14 cellular contexts compared by ENCODE assay signal in genomic region chr21:45523411-45524101, GRCh38. TPM values are rescaled to one million over a fixed set of nuclear protein-coding genes. Genes with fewer than 3 reads are reported as not detected.
DNase-seq lines count a peak whose midpoint lies in the region; ATAC-seq, FAIRE-seq and TF ChIP-seq lines count a peak whose summit lies in the region.
"Had no signal": no experiment of that assay in that cellular context is flagged by ENCODE, and none has a peak within 500 bp of the region (broad histone marks: within the 10 kb centered on the region; RNA-seq: fewer than 3 reads in every experiment).

No MANE protein-coding gene starts in this region.

- no peak for FAIRE-seq in pancreas (lab: Jason Lieb, UNC)
- FAIRE-seq in GM19239 (lab: Jason Lieb, UNC), result no peak

- H3K4me1 Mint-ChIP-seq in natural killer cell treated with Interleukin-12 subunit alpha and Interleukin-12 subunit beta and Interleukin-15 and Interleukin-18, amount 100 ng/mL, for 72 hours (ENCODE audit: low read depth in 2 of 2), result peaks cover 0 to 4% of the 10 kb centered on the region in 2 donors
- H3K4me1 Mint-ChIP-seq in natural killer cell (no peaks in the 10 kb centered on the region), immature natural killer cell (no peaks in the 10 kb centered on the region)

- peak; percentile 36 to 37 for ATAC-seq in natural killer cell treated with Interleukin-12 subunit alpha and Interleukin-12 subunit beta and Interleukin-15 and Interleukin-18, amount 100 ng/mL, for 72 hours
- ATAC-seq in natural killer cell, result no peak
- no peak for ATAC-seq in left cardiac atrium
- no peak for ATAC-seq in pancreas
- no peak for ATAC-seq in aorta (ENCODE audit: low FRiP score)

- H3K9me3 ChIP-seq in pancreas (no peaks in the 10 kb centered on the region), aorta (ENCODE audit: control insufficient read depth, low read length) (no peaks in the 10 kb centered on the region)

- no peaks in the 10 kb centered on the region for H3K27me3 Mint-ChIP-seq in natural killer cell treated with Interleukin-12 subunit alpha and Interleukin-12 subunit beta and Interleukin-15 and Interleukin-18, amount 100 ng/mL, for 72 hours
- no peaks in the 10 kb centered on the region for H3K27me3 Mint-ChIP-seq in natural killer cell (ENCODE audit: low read depth in 2 of 2)
- H3K27me3 Mint-ChIP-seq in immature natural killer cell (ENCODE audit: low read depth in 3 of 3), result peaks cover 0 to 2% (median 0%) of the 10 kb centered on the region in 3 donors
- H3K27me3 Mint-ChIP-seq: activated B cell treated with CpG ODN at 0.5 μM for 24 hours; activated naive CD4-positive, alpha-beta T cell treated with anti-CD3 and anti-CD28 coated beads, Interleukin-2, amount 10 ng/mL, durations not matched to agents 7 days and 5 days; progenitor cell of endocrine pancreas had no signal

- H3K36me3 Mint-ChIP-seq in natural killer cell treated with Interleukin-12 subunit alpha and Interleukin-12 subunit beta and Interleukin-15 and Interleukin-18, amount 100 ng/mL, for 72 hours, result peaks cover 36% of the 10 kb centered on the region
- H3K36me3 Mint-ChIP-seq in natural killer cell (peaks cover 18% of the 10 kb centered on the region), immature natural killer cell (peaks cover 13 to 22% (median 16%) of the 10 kb centered on the region in 3 donors)

- intact Hi-C loops in natural killer cell (cut with micrococcal nuclease), result no loop called here
- intact Hi-C loops in left cardiac atrium (cut with DNase I), result no loop called here
- intact Hi-C loops in pancreas (cut with DNase I), result no loop called here
- intact Hi-C loops in aorta (cut with DNase I), result no loop called here

- no peak overlapping the region for H3K4me3 Mint-ChIP-seq in natural killer cell treated with Interleukin-12 subunit alpha and Interleukin-12 subunit beta and Interleukin-15 and Interleukin-18, amount 100 ng/mL, for 72 hours
- no peak overlapping the region for H3K4me3 Mint-ChIP-seq in natural killer cell
- no peak overlapping the region for H3K4me3 Mint-ChIP-seq in immature natural killer cell
- H3K4me3 Mint-ChIP-seq: activated B cell treated with CpG ODN at 0.5 μM for 24 hours; activated naive CD4-positive, alpha-beta T cell treated with anti-CD3 and anti-CD28 coated beads, Interleukin-2, amount 10 ng/mL, durations not matched to agents 7 days and 5 days had no signal

- H3K36me3 ChIP-seq in pancreas, result no peaks in the 10 kb centered on the region
- no peaks in the 10 kb centered on the region for H3K36me3 ChIP-seq in aorta (ENCODE audit: control insufficient read depth in 1 of 2, insufficient read depth in 2 of 2, low read length in 1 of 2)

- no peak for TF ChIP-seq CTCF in natural killer cell (IDR thresholded peaks at IDR 0.05)
- no peak for TF ChIP-seq CTCF in pancreas (IDR thresholded peaks at IDR 0.05)

- WGBS in pancreas, 2 donors, result 91 to 96% methylated on average over 15 to 16 of the region's 16 CpGs
- WGBS in aorta, 2 donors, result 87 to 88% methylated on average over 16 of the region's 16 CpGs

- H3K27ac Mint-ChIP-seq in natural killer cell treated with Interleukin-12 subunit alpha and Interleukin-12 subunit beta and Interleukin-15 and Interleukin-18, amount 100 ng/mL, for 72 hours, result peak overlapping the region in 1 of 2 donors; percentile 33
- no peak overlapping the region for H3K27ac Mint-ChIP-seq in natural killer cell
- H3K27ac Mint-ChIP-seq in immature natural killer cell, result no peak overlapping the region
- H3K27ac Mint-ChIP-seq: activated B cell treated with CpG ODN at 0.5 μM for 24 hours; activated naive CD4-positive, alpha-beta T cell treated with anti-CD3 and anti-CD28 coated beads, Interleukin-2, amount 10 ng/mL, durations not matched to agents 7 days and 5 days; progenitor cell of endocrine pancreas had no signal

- H3K27me3 ChIP-seq in pancreas (no peaks in the 10 kb centered on the region), aorta (ENCODE audit: control insufficient read depth in 1 of 2, insufficient read depth in 2 of 2, low read length in 1 of 2) (no peaks in the 10 kb centered on the region)
- H3K27me3 ChIP-seq: hepatocyte had no signal

- H3K9me3 Mint-ChIP-seq in natural killer cell treated with Interleukin-12 subunit alpha and Interleukin-12 subunit beta and Interleukin-15 and Interleukin-18, amount 100 ng/mL, for 72 hours, result peaks cover 9% of the 10 kb centered on the region
- H3K9me3 Mint-ChIP-seq in natural killer cell (peaks cover 11 to 13% of the 10 kb centered on the region in 2 donors), immature natural killer cell (peaks cover 5 to 16% (median 14%) of the 10 kb centered on the region in 6 donors)

- H3K4me1 ChIP-seq in pancreas, result peaks cover 0 to 6% (median 5%) of the 10 kb centered on the region in 3 donors
- no peaks in the 10 kb centered on the region for H3K4me1 ChIP-seq in aorta (ENCODE audit: control insufficient read depth in 1 of 2, insufficient read depth in 2 of 2, low read length in 2 of 2)

- no peak overlapping the region for H3K27ac ChIP-seq in pancreas
- H3K27ac ChIP-seq in aorta (ENCODE audit: low read depth in 1 of 2, low read length in 2 of 2), result no peak overlapping the region
- H3K27ac ChIP-seq: hepatocyte had no signal

- peak; percentile 52 for DNase-seq in natural killer cell treated with Interleukin-12 subunit alpha and Interleukin-12 subunit beta and Interleukin-15 and Interleukin-18, amount 100 ng/mL, for 72 hours (ENCODE audit: low spot score)
- DNase-seq in natural killer cell, result no peak
- DNase-seq in left cardiac atrium, result peak; percentile 18
- DNase-seq in pancreas, result peak in 4 of 6 donors; percentile 9 to 68 (median 42)
- peak; percentile 41 to 74 for DNase-seq in aorta
- no peak for DNase-seq in immature natural killer cell
- DNase-seq in NCI-H2081 (lab: John Stamatoyannopoulos, UW), result no peak
- no peak for DNase-seq in GM19239 (ENCODE audit: insufficient read length, low spot score)
- DNase-seq: activated B cell treated with CpG ODN at 0.5 μM for 24 hours; activated naive CD4-positive, alpha-beta T cell treated with anti-CD3 and anti-CD28 coated beads, Interleukin-2, amount 10 ng/mL, durations not matched to agents 7 days and 5 days; IMR-90; MV-4-11 had no signal

- H3K4me3 ChIP-seq in pancreas, result no peak overlapping the region
- no peak overlapping the region for H3K4me3 ChIP-seq in aorta (ENCODE audit: low read length in 2 of 2)
- H3K4me3 ChIP-seq: hepatocyte had no signal

RNA-seq across cellular contexts. Expression of gene SLC19A1, which starts 18.7 kb away (rescaled TPM):
- total RNA-seq in natural killer cell treated with Interleukin-12 subunit alpha and Interleukin-12 subunit beta and Interleukin-15 and Interleukin-18, amount 100 ng/mL, for 72 hours, result 100 to 1,000 TPM in 1 of 2 donors, 10 to 100 TPM in 1; 23.3 to 110 TPM
- total RNA-seq in natural killer cell (1 to 10 TPM; 2.5 to 9.0 (median 4.9) TPM), left cardiac atrium (1 to 10 TPM; 5.4 to 8.6 TPM), pancreas (1 to 10 TPM; 4.4 to 5.9 (median 4.9) TPM), aorta (1 to 10 TPM; 6.2 to 8.4 TPM)
- polyA plus RNA-seq in pancreas (10 to 100 TPM in 1 of 2 donors, 1 to 10 TPM in 1; 9.8 to 11.2 TPM), aorta (10 to 100 TPM in 1 of 2 donors, 1 to 10 TPM in 1; 4.5 to 32.5 TPM), immature natural killer cell (1 to 10 TPM in 2 of 3 donors, under 1 TPM in 1; 0.84 to 7.1 (median 1.7) TPM)

Comparison
In these comparisons a context has a peak if more than half of its experiments do, and no peak if none do; other contexts are left out.
1. ATAC-seq: peak in natural killer cell treated with Interleukin-12 subunit alpha and Interleukin-12 subunit beta and Interleukin-15 and Interleukin-18, amount 100 ng/mL, for 72 hours (2 of 2); none in natural killer cell (0 of 3), left cardiac atrium (0 of 2), pancreas (0 of 4) and aorta (single experiment).
2. DNase-seq: peak in natural killer cell treated with Interleukin-12 subunit alpha and Interleukin-12 subunit beta and Interleukin-15 and Interleukin-18, amount 100 ng/mL, for 72 hours (single experiment), left cardiac atrium (single experiment), pancreas (4 of 6) and aorta (2 of 2); none in natural killer cell (single experiment), immature natural killer cell (0 of 3), NCI-H2081 (0 of 2) and GM19239 (single experiment).